In genomic region chr1:234505774-234506114, GRCh38 we compare ENCODE assay signal across 1 cellular context.
TF ChIP-seq lines count a peak whose summit lies in the region.

No MANE protein-coding gene starts in this region.

TF ChIP-seq in SK-N-SH, 30 proteins besides CTCF, POLR2A, EP300 and RAD21 (continued from another document):
- no peak for TF ChIP-seq REST (IDR thresholded peaks at IDR 0.05; ENCODE audit: low read depth, low read length)
- TF ChIP-seq MEF2A (IDR thresholded peaks at IDR 0.05; ENCODE audit: borderline replicate concordance, low read depth): no peak
- TF ChIP-seq FOXM1 (IDR thresholded peaks at IDR 0.05; ENCODE audit: low read depth): no peak
- TF ChIP-seq FOSL2 (IDR thresholded peaks at IDR 0.05; ENCODE audit: borderline replicate concordance, low read depth): no peak
- TF ChIP-seq ELF1 (IDR thresholded peaks at IDR 0.05): no peak
- TF ChIP-seq SMC3 (IDR thresholded peaks at IDR 0.05; ENCODE audit: low read depth, low read length): no peak
- TF ChIP-seq NRF1 (IDR thresholded peaks at IDR 0.05; ENCODE audit: low read depth, low read length): no peak
- TF ChIP-seq RFX5 (IDR thresholded peaks at IDR 0.05; ENCODE audit: low read length): no peak
- TF ChIP-seq IRF3 (IDR thresholded peaks at IDR 0.05; ENCODE audit: low read depth, low read length): no peak
- TF ChIP-seq GABPA (IDR thresholded peaks at IDR 0.05; ENCODE audit: low read depth): no peak
